Comparison of ENCODE assay signal across 1 cellular context in genomic region chr2:108786354-108787208, GRCh38.
TF ChIP-seq lines count a peak whose summit lies in the region.

Gene CCDC138 (plus strand): TSS chr2:108786771. CDS start chr2:108786823, 52 bp downstream.

TF ChIP-seq in HepG2, 621 proteins besides CTCF, POLR2A, EP300 and RAD21 (continued from another document and continues in another):
- no peak; the same call in 1 of the 2 replicates for TF ChIP-seq TRAFD1 (CRISPR knock-in tag; IDR thresholded peaks at IDR 0.05; ENCODE audit: borderline replicate concordance)
- TF ChIP-seq MXI1 (IDR thresholded peaks at IDR 0.05; ENCODE audit: borderline replicate concordance, low read depth, low read length), result peak; percentile 93; the same call in 2 of the 3 replicates
- TF ChIP-seq HHEX (CRISPR knock-in tag; IDR thresholded peaks at IDR 0.05), result no peak
- TF ChIP-seq PREB (CRISPR knock-in tag; IDR thresholded peaks at IDR 0.05), result no peak
- TF ChIP-seq FOXP4 (CRISPR knock-in tag; IDR thresholded peaks at IDR 0.05), result peak; percentile 77
- no peak; the same call in 1 of the 2 replicates for TF ChIP-seq HOXA9 (CRISPR knock-in tag; IDR thresholded peaks at IDR 0.05; ENCODE audit: borderline replicate concordance)
- TF ChIP-seq ZNF589 (CRISPR knock-in tag; conservative IDR thresholded peaks at IDR 0.05), result peak; percentile 75; the same call in 1 of the 2 replicates
- peak; percentile 95; the same call in 1 of the 2 replicates for TF ChIP-seq ZNF839 (CRISPR knock-in tag; IDR thresholded peaks at IDR 0.05; ENCODE audit: borderline replicate concordance)
- TF ChIP-seq POGZ (CRISPR knock-in tag; IDR thresholded peaks at IDR 0.05), result peak; percentile 93
- TF ChIP-seq ZBED4 (CRISPR knock-in tag; IDR thresholded peaks at IDR 0.05; ENCODE audit: borderline replicate concordance), result peak; percentile 87; the same call in 1 of the 2 replicates
- no peak for TF ChIP-seq TBX3 (IDR thresholded peaks at IDR 0.05; ENCODE audit: borderline replicate concordance)
- no peak for TF ChIP-seq CERS6 (CRISPR knock-in tag; IDR thresholded peaks at IDR 0.05)
- peak; percentile 89 for TF ChIP-seq CREB1 (IDR thresholded peaks at IDR 0.05)
- peak; percentile 80 for TF ChIP-seq CREB1 (CRISPR knock-in tag; IDR thresholded peaks at IDR 0.05)
- peak; percentile 34; the same call in 1 of the 2 replicates for TF ChIP-seq TCF7 (IDR thresholded peaks at IDR 0.05; ENCODE audit: low read depth)
- no peak for TF ChIP-seq ZFAT (CRISPR knock-in tag; conservative IDR thresholded peaks at IDR 0.05)
- TF ChIP-seq ZNF703 (CRISPR knock-in tag; IDR thresholded peaks at IDR 0.05; ENCODE audit: borderline replicate concordance), result 0 out of 2 replicates have a peak, but pooled peaks have one; percentile 2
- no peak; the same call in none of the 2 replicates for TF ChIP-seq ZNF33B (CRISPR knock-in tag; IDR thresholded peaks at IDR 0.05)
- TF ChIP-seq TOE1 (CRISPR knock-in tag; IDR thresholded peaks at IDR 0.05), result no peak
- TF ChIP-seq ZSCAN29 (CRISPR knock-in tag; conservative IDR thresholded peaks at IDR 0.05), result no peak; the same call in 1 of the 2 replicates
- peak; percentile 80 for TF ChIP-seq AGO1 (IDR thresholded peaks at IDR 0.05; ENCODE audit: low read depth, low read length, poor library complexity, severe bottlenecking)
- TF ChIP-seq RNF219 (CRISPR knock-in tag; IDR thresholded peaks at IDR 0.05), result no peak
- no peak for TF ChIP-seq PCBP1 (IDR thresholded peaks at IDR 0.05; ENCODE audit: borderline replicate concordance, low read depth, low read length)
- peak; percentile 25; the same call in 1 of the 2 replicates for TF ChIP-seq ZNF121 (CRISPR knock-in tag; IDR thresholded peaks at IDR 0.05)
- TF ChIP-seq ZNF564 (CRISPR knock-in tag; IDR thresholded peaks at IDR 0.05), result peak; percentile 83
- TF ChIP-seq GLI4 (CRISPR knock-in tag; IDR thresholded peaks at IDR 0.05; ENCODE audit: borderline replicate concordance), result peak; percentile 91; the same call in 1 of the 2 replicates
- no peak for TF ChIP-seq MBNL3 (CRISPR knock-in tag; conservative IDR thresholded peaks at IDR 0.05)
- no peak for TF ChIP-seq HOXA7 (CRISPR knock-in tag; IDR thresholded peaks at IDR 0.05)
- peak; percentile 52; the same call in 1 of the 2 replicates for TF ChIP-seq ZNF891 (CRISPR knock-in tag; IDR thresholded peaks at IDR 0.05)
- no peak for TF ChIP-seq ZNF691 (CRISPR knock-in tag; IDR thresholded peaks at IDR 0.05; ENCODE audit: borderline replicate concordance, low read depth)
- TF ChIP-seq IRF9 (CRISPR knock-in tag; IDR thresholded peaks at IDR 0.05; ENCODE audit: borderline replicate concordance), result peak; percentile 92; the same call in 1 of the 2 replicates
- no peak for TF ChIP-seq ZNF766 (CRISPR knock-in tag; IDR thresholded peaks at IDR 0.05; ENCODE audit: borderline replicate concordance)
- TF ChIP-seq ZNF484 (CRISPR knock-in tag; IDR thresholded peaks at IDR 0.05; ENCODE audit: borderline replicate concordance, low read depth), result no peak
- TF ChIP-seq GLMP (CRISPR knock-in tag; IDR thresholded peaks at IDR 0.05; ENCODE audit: borderline replicate concordance), result no peak
- no peak for TF ChIP-seq REXO4 (CRISPR knock-in tag; IDR thresholded peaks at IDR 0.05; ENCODE audit: borderline replicate concordance)
- TF ChIP-seq IKZF4 (CRISPR knock-in tag; IDR thresholded peaks at IDR 0.05; ENCODE audit: borderline replicate concordance, low read depth, not compliant biosample characterization), result peak; percentile 85
- TF ChIP-seq RBAK (CRISPR knock-in tag; IDR thresholded peaks at IDR 0.05), result peak; percentile 11; the same call in 1 of the 2 replicates
- TF ChIP-seq SMARCE1 (IDR thresholded peaks at IDR 0.05; ENCODE audit: borderline replicate concordance), result no peak
- TF ChIP-seq RELA (CRISPR knock-in tag; IDR thresholded peaks at IDR 0.05), result peak; percentile 66; the same call in 1 of the 2 replicates
- TF ChIP-seq ZNF468 (CRISPR knock-in tag; IDR thresholded peaks at IDR 0.05), result no peak
- TF ChIP-seq CENPBD1 (CRISPR knock-in tag; IDR thresholded peaks at IDR 0.05; ENCODE audit: borderline replicate concordance, low read depth), result no peak; the same call in 1 of the 2 replicates
